Comparison of ENCODE assay signal across 1 cellular context in the genomic region with DNA sequence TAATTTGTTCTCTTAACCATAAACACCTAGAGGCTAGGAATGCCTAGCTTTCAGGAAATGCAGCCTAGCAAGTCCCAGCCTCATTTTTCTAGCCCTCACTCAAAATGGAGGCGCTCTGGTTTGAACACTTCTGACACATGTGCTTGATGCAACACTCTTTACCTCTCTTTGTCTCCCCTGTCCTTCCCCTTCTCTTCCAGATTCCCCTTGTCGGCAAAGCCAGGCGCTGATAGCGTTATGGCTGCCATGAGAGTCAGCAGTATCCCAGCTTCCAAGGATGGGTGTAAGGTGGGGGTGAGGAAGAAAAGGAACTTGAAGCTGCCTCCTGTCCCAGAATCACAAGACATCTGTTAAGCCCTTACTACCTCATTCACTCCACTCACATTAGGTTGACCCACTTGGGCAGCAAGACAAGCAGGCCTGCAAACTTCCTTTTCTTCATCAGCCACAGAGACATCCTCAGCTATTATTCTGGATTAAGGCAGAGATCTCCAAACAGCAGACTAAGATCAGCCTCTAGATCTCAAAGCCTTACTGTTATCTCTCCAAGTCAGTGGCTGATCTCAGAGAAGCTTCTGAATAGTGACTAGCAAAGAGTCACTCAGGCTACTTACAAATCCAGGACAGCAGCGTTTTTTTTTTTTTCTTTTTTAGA.
TF ChIP-seq lines count a peak whose summit lies in the region.

No MANE protein-coding gene starts in this region.

TF ChIP-seq in GM23338, 12 proteins besides CTCF, POLR2A, EP300 and RAD21:
- TF ChIP-seq, protein P1, sequence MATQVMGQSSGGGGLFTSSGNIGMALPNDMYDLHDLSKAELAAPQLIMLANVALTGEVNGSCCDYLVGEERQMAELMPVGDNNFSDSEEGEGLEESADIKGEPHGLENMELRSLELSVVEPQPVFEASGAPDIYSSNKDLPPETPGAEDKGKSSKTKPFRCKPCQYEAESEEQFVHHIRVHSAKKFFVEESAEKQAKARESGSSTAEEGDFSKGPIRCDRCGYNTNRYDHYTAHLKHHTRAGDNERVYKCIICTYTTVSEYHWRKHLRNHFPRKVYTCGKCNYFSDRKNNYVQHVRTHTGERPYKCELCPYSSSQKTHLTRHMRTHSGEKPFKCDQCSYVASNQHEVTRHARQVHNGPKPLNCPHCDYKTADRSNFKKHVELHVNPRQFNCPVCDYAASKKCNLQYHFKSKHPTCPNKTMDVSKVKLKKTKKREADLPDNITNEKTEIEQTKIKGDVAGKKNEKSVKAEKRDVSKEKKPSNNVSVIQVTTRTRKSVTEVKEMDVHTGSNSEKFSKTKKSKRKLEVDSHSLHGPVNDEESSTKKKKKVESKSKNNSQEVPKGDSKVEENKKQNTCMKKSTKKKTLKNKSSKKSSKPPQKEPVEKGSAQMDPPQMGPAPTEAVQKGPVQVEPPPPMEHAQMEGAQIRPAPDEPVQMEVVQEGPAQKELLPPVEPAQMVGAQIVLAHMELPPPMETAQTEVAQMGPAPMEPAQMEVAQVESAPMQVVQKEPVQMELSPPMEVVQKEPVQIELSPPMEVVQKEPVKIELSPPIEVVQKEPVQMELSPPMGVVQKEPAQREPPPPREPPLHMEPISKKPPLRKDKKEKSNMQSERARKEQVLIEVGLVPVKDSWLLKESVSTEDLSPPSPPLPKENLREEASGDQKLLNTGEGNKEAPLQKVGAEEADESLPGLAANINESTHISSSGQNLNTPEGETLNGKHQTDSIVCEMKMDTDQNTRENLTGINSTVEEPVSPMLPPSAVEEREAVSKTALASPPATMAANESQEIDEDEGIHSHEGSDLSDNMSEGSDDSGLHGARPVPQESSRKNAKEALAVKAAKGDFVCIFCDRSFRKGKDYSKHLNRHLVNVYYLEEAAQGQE (IDR thresholded peaks at IDR 0.05; ENCODE audit: unreplicated experiment): no peak
- TF ChIP-seq CREB1 (CRISPR knock-in tag; IDR thresholded peaks at IDR 0.05; ENCODE audit: low read depth) (no peak), STAT1 (IDR thresholded peaks at IDR 0.05; ENCODE audit: unreplicated experiment) (no peak), NANOG (IDR thresholded peaks at IDR 0.05; ENCODE audit: borderline replicate concordance) (no peak), ZNF331 (CRISPR knock-in tag; IDR thresholded peaks at IDR 0.05; ENCODE audit: low read depth) (no peak), JUNB (IDR thresholded peaks at IDR 0.05; ENCODE audit: unreplicated experiment) (no peak), EZH2phosphoT487 (IDR thresholded peaks at IDR 0.05; ENCODE audit: unreplicated experiment) (no peak), ETS1 (IDR thresholded peaks at IDR 0.05) (no peak), ZNF114 (CRISPR knock-in tag; IDR thresholded peaks at IDR 0.05) (no peak), POLR2AphosphoS5 (IDR thresholded peaks at IDR 0.05; ENCODE audit: low read depth) (no peak), EZH2 (IDR thresholded peaks at IDR 0.05; ENCODE audit: low read depth, unreplicated experiment) (no peak)
- TF ChIP-seq, protein P2, sequence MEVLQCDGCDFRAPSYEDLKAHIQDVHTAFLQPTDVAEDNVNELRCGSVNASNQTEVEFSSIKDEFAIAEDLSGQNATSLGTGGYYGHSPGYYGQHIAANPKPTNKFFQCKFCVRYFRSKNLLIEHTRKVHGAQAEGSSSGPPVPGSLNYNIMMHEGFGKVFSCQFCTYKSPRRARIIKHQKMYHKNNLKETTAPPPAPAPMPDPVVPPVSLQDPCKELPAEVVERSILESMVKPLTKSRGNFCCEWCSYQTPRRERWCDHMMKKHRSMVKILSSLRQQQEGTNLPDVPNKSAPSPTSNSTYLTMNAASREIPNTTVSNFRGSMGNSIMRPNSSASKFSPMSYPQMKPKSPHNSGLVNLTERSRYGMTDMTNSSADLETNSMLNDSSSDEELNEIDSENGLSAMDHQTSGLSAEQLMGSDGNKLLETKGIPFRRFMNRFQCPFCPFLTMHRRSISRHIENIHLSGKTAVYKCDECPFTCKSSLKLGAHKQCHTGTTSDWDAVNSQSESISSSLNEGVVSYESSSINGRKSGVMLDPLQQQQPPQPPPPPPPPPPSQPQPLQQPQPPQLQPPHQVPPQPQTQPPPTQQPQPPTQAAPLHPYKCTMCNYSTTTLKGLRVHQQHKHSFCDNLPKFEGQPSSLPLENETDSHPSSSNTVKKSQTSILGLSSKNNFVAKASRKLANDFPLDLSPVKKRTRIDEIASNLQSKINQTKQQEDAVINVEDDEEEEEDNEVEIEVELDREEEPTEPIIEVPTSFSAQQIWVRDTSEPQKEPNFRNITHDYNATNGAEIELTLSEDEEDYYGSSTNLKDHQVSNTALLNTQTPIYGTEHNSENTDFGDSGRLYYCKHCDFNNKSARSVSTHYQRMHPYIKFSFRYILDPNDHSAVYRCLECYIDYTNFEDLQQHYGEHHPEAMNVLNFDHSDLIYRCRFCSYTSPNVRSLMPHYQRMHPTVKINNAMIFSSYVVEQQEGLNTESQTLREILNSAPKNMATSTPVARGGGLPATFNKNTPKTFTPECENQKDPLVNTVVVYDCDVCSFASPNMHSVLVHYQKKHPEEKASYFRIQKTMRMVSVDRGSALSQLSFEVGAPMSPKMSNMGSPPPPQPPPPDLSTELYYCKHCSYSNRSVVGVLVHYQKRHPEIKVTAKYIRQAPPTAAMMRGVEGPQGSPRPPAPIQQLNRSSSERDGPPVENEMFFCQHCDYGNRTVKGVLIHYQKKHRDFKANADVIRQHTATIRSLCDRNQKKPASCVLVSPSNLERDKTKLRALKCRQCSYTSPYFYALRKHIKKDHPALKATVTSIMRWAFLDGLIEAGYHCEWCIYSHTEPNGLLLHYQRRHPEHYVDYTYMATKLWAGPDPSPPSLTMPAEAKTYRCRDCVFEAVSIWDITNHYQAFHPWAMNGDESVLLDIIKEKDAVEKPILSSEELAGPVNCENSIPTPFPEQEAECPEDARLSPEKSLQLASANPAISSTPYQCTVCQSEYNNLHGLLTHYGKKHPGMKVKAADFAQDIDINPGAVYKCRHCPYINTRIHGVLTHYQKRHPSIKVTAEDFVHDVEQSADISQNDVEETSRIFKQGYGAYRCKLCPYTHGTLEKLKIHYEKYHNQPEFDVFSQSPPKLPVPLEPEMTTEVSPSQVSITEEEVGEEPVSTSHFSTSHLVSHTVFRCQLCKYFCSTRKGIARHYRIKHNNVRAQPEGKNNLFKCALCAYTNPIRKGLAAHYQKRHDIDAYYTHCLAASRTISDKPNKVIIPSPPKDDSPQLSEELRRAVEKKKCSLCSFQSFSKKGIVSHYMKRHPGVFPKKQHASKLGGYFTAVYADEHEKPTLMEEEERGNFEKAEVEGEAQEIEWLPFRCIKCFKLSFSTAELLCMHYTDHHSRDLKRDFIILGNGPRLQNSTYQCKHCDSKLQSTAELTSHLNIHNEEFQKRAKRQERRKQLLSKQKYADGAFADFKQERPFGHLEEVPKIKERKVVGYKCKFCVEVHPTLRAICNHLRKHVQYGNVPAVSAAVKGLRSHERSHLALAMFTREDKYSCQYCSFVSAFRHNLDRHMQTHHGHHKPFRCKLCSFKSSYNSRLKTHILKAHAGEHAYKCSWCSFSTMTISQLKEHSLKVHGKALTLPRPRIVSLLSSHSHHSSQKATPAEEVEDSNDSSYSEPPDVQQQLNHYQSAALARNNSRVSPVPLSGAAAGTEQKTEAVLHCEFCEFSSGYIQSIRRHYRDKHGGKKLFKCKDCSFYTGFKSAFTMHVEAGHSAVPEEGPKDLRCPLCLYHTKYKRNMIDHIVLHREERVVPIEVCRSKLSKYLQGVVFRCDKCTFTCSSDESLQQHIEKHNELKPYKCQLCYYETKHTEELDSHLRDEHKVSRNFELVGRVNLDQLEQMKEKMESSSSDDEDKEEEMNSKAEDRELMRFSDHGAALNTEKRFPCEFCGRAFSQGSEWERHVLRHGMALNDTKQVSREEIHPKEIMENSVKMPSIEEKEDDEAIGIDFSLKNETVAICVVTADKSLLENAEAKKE (CRISPR knock-in tag; IDR thresholded peaks at IDR 0.05): no peak
